Comparison of ENCODE assay signal across 8 cellular contexts in genomic region chr19:1113278-1113985, GRCh38. TPM values are rescaled to one million over a fixed set of nuclear protein-coding genes. Genes with fewer than 3 reads are reported as not detected.
DNase-seq lines count a peak whose midpoint lies in the region; ATAC-seq lines count a peak whose summit lies in the region.

No MANE protein-coding gene starts in this region.

- peaks cover 80% of the 10 kb centered on the region for H3K36me3 ChIP-seq in BLaER1

- no peak overlapping the region; the same call in 1 of the 2 replicates for H3K9ac ChIP-seq in BLaER1

- no peak overlapping the region for H3K4me3 ChIP-seq in BLaER1

- intact Hi-C loops in activated CD4-positive, alpha-beta T cell treated with anti-CD3 and anti-CD28 coated beads for 36 hours (cut with DNase I, micrococcal nuclease): loop anchor here (1.0 to 5.0 kb wide), 2 partner anchors 79 to 127 kb away; no protein-coding TSS in a partner anchor
- intact Hi-C loops in left colon (cut with DNase I, micrococcal nuclease): loop anchor here in 1 of 2 donors (5.0 kb wide), 1 partner anchor 69 kb away; no protein-coding TSS in a partner anchor

- H3K27ac ChIP-seq in BLaER1: peak overlapping the region; percentile 30; the same call in 1 of the 2 replicates

- H3K27ac Mint-ChIP-seq in activated CD4-positive, alpha-beta T cell treated with anti-CD3 and anti-CD28 coated beads for 36 hours: no peak overlapping the region

- H3K4me1 ChIP-seq in BLaER1: peaks cover 23% of the 10 kb centered on the region

- H3K4me3 Mint-ChIP-seq in activated CD4-positive, alpha-beta T cell treated with anti-CD3 and anti-CD28 coated beads for 36 hours: no peak overlapping the region

- CTCF ChIA-PET in activated CD4-positive, alpha-beta T cell treated with anti-CD3 and anti-CD28 coated beads for 36 hours (lab: Charles Lee): interaction anchor here (0.6 to 2.7 kb wide), 16 partner anchors 10 to 702 kb away, joined by 3 to 23 read pairs (median 4); partner anchors contain the start of gene ATP5F1D

- peaks cover 43% of the 10 kb centered on the region for H4K20me1 ChIP-seq in BLaER1

- H3K27me3 ChIP-seq in BLaER1: no peaks in the 10 kb centered on the region

- peak; percentile 89 for ATAC-seq in activated CD4-positive, alpha-beta T cell treated with anti-CD3 and anti-CD28 coated beads for 36 hours
- ATAC-seq in left colon: peak; percentile 87

- H3K9me3 Mint-ChIP-seq in activated CD4-positive, alpha-beta T cell treated with anti-CD3 and anti-CD28 coated beads for 36 hours (ENCODE audit: low read depth): no peaks in the 10 kb centered on the region

- H3K27me3 Mint-ChIP-seq in activated CD4-positive, alpha-beta T cell treated with anti-CD3 and anti-CD28 coated beads for 36 hours: no peaks in the 10 kb centered on the region

- no peaks in the 10 kb centered on the region for H3K4me1 Mint-ChIP-seq in activated CD4-positive, alpha-beta T cell treated with anti-CD3 and anti-CD28 coated beads for 36 hours

- H3K9me3 ChIP-seq in BLaER1: no peaks in the 10 kb centered on the region

- H3K4me2 ChIP-seq in BLaER1: peak overlapping the region; percentile 75

- DNase-seq in H4 (ENCODE audit: low spot score) (peak; percentile 66), NCI-H2196 treated with DMSO at 0.1 percent for 48 hours (lab: John Stamatoyannopoulos, UW; ENCODE audit: unreplicated experiment) (peak; percentile 85), cerebellum (ENCODE audit: low spot score) (peak; percentile 63), left colon (peak; percentile 97 to 99), HPDE6-E6E7 (ENCODE audit: extremely low spot score) (no peak)
- DNase-seq in activated CD4-positive, alpha-beta T cell treated with anti-CD3 and anti-CD28 coated beads for 36 hours: peak; percentile 94
- peak; percentile 92 for DNase-seq in stimulated activated CD4-positive, alpha-beta T cell treated with anti-CD3 and anti-CD28 coated beads, Interleukin-15, amount 100 ng/mL, for 24 hours

- POLR2A ChIA-PET in activated CD4-positive, alpha-beta T cell treated with anti-CD3 and anti-CD28 coated beads for 36 hours (lab: Charles Lee): interaction anchor here (0.8 to 1.1 kb wide), 4 partner anchors 10 to 151 kb away, joined by 3 to 5 read pairs (median 3); partner anchors contain the start of gene ARHGAP45

- H3K36me3 Mint-ChIP-seq in activated CD4-positive, alpha-beta T cell treated with anti-CD3 and anti-CD28 coated beads for 36 hours (ENCODE audit: low read depth): peaks cover 14% of the 10 kb centered on the region

RNA-seq across cellular contexts. Expression of gene GPX4, which starts 9.6 kb away (rescaled TPM):
- total RNA-seq in H4 (2014; rRNA removed; shearing (Covaris generic)): 470 and 493 TPM in 2 replicates
- 100 to 1,000 TPM; 192 to 218 TPM for total RNA-seq in activated CD4-positive, alpha-beta T cell treated with anti-CD3 and anti-CD28 coated beads for 36 hours
- total RNA-seq in cerebellum (112 TPM), left colon (100 to 1,000 TPM; 162 to 176 TPM)

RNA-seq across cellular contexts. Expression of gene POLR2E, which starts 18.3 kb away (rescaled TPM):
- total RNA-seq in H4 (2014; rRNA removed; shearing (Covaris generic)): 237 and 244 TPM in 2 replicates
- 100 to 1,000 TPM; 171 to 229 TPM for total RNA-seq in activated CD4-positive, alpha-beta T cell treated with anti-CD3 and anti-CD28 coated beads for 36 hours
- total RNA-seq in cerebellum: 28.6 TPM
- total RNA-seq in left colon: 100 to 1,000 TPM; 116 to 141 TPM

RNA-seq across cellular contexts. Expression of gene ARHGAP45, which starts 46.5 kb away (rescaled TPM):
- 2.4 and 3.2 TPM in 2 replicates for total RNA-seq in H4 (2014; rRNA removed; shearing (Covaris generic))
- total RNA-seq in activated CD4-positive, alpha-beta T cell treated with anti-CD3 and anti-CD28 coated beads for 36 hours: 100 to 1,000 TPM; 107 to 137 TPM
- 2.0 TPM for total RNA-seq in cerebellum
- 10 to 100 TPM; 37.9 to 47.2 TPM for total RNA-seq in left colon
